21 cellular contexts compared by ENCODE assay signal in the genomic region with DNA sequence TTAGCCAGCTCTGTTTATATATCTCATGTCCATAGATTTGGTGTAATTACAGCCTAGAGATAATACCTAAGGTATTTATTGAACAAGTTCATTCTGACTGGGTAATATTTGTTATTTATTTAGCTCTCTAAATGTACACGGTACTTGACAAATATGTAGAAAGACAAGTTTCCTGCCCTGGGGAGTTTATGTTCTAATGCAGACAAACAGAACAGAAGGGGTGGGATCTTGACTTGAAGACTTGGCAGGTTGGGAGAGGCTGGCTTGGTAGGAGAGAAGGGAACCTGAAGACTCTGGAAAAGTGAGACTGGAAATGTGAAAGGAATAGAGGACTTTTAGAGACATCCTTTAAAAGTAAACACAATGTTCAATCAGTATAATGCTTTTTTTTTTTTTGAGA.
"Had no signal": no experiment of that assay in that cellular context is flagged by ENCODE, and none has a peak within 500 bp of the region (broad histone marks: within the 10 kb centered on the region; RNA-seq: fewer than 3 reads in every experiment).

No MANE protein-coding gene starts in this region.

- H3K27ac ChIP-seq: brain microvascular endothelial cell, coronary artery, gastroesophageal sphincter, heart right ventricle, pancreas, thyroid gland had no signal

- H3K27me3 ChIP-seq: brain microvascular endothelial cell, gastroesophageal sphincter, heart right ventricle, pancreas, thyroid gland had no signal

- DNase-seq: activated CD4-positive, alpha-beta T cell treated with anti-CD3 and anti-CD28 coated beads, Interleukin-2, amount 10 ng/mL, durations not matched to agents 24 days and 14 days; activated CD8-positive, alpha-beta memory T cell treated with anti-CD3 and anti-CD28 coated beads, Interleukin-2, amount 50 U/mL, for 48 hours; activated effector memory CD4-positive, alpha-beta T cell treated with anti-CD3 and anti-CD28 coated beads, Interleukin-2, amount 50 U/mL, for 16 hours; activated naive CD4-positive, alpha-beta T cell treated with anti-CD3 and anti-CD28 coated beads, Interleukin-2, amount 50 U/mL, for 16 hours; activated T-cell treated with anti-CD3 and anti-CD28 coated beads, Interleukin-2, amount 50 U/mL, for 48 hours; aorta; brain microvascular endothelial cell; heart right ventricle; immature natural killer cell; left ventricle myocardium superior; mesenchymal stem cell; naive thymus-derived CD8-positive, alpha-beta T cell; pancreas; stimulated activated naive CD4-positive, alpha-beta T cell treated with Interleukin-2 at 50 U/mL for 16 hours; T-cell; T-helper 9 cell; thyroid gland had no signal

- H3K4me3 ChIP-seq: coronary artery, gastroesophageal sphincter, heart right ventricle, pancreas, thyroid gland had no signal

- ATAC-seq: gastroesophageal sphincter; heart right ventricle; left ventricle myocardium superior; naive thymus-derived CD8-positive, alpha-beta T cell; pancreas; T-cell had no signal

- FAIRE-seq: pancreas, urothelium cell line had no signal

- H3K4me3 Mint-ChIP-seq: activated CD4-positive, alpha-beta T cell treated with anti-CD3 and anti-CD28 coated beads, Interleukin-2, amount 10 ng/mL, durations not matched to agents 24 days and 14 days; central memory CD8-positive, alpha-beta T cell; immature natural killer cell; naive thymus-derived CD8-positive, alpha-beta T cell; T-cell had no signal

- H3K27ac Mint-ChIP-seq: activated CD4-positive, alpha-beta T cell treated with anti-CD3 and anti-CD28 coated beads, Interleukin-2, amount 10 ng/mL, durations not matched to agents 24 days and 14 days; immature natural killer cell; naive thymus-derived CD8-positive, alpha-beta T cell; T-cell had no signal

- H3K4me1 Mint-ChIP-seq: activated CD4-positive, alpha-beta T cell treated with anti-CD3 and anti-CD28 coated beads, Interleukin-2, amount 10 ng/mL, durations not matched to agents 24 days and 14 days; central memory CD8-positive, alpha-beta T cell; immature natural killer cell; naive thymus-derived CD8-positive, alpha-beta T cell; T-cell had no signal

- H3K36me3 ChIP-seq: brain microvascular endothelial cell, gastroesophageal sphincter, heart right ventricle, pancreas, thyroid gland had no signal
